Comparison of ENCODE assay signal across 17 cellular contexts in genomic region chr5:69485471-69485870, GRCh38. TPM values are rescaled to one million over a fixed set of nuclear protein-coding genes. Genes with fewer than 3 reads are reported as not detected.
DNase-seq lines count a peak whose midpoint lies in the region; TF ChIP-seq lines count a peak whose summit lies in the region.
"Had no signal": no experiment of that assay in that cellular context is flagged by ENCODE, and none has a peak within 500 bp of the region (broad histone marks: within the 10 kb centered on the region; RNA-seq: fewer than 3 reads in every experiment).

No MANE protein-coding gene starts in this region.

- H3K36me3 ChIP-seq in SJSA1, result no peaks in the 10 kb centered on the region

- peak; percentile 50 for DNase-seq in DMS79 (lab: John Stamatoyannopoulos, UW)
- DNase-seq in GM12865 (ENCODE audit: low read depth), result peak; percentile 20
- no peak for DNase-seq in SJSA1 (ENCODE audit: low read depth in 1 of 2, low spot score in 2 of 2)
- peak; percentile 49 for DNase-seq in left kidney (ENCODE audit: low read depth, low spot score)
- DNase-seq in stimulated activated CD4-positive, alpha-beta T cell treated with anti-CD3 and anti-CD28 coated beads, Interleukin-4, amount 100 ng/mL, for 1 hour, result no peak
- no peak for DNase-seq in HFFc6
- DNase-seq in RKO (ENCODE audit: low spot score), result no peak
- DNase-seq in posterior vena cava (ENCODE audit: low spot score), result no peak
- DNase-seq: CD8-positive, alpha-beta T cell; DMS 273 treated with DMSO at 0.1 percent for 48 hours; GOT3; Karpas-422; NCI-H1092 treated with DMSO at 0.1 percent for 48 hours; NCI-H1436; NCI-H2227 treated with DMSO at 0.1 percent for 48 hours had no signal

- no peaks in the 10 kb centered on the region for H3K9me3 ChIP-seq in SJSA1 (replicated peaks)

- no peak overlapping the region for H3K27ac Mint-ChIP-seq in HFFc6
- H3K27ac Mint-ChIP-seq: B cell; CD8-positive, alpha-beta T cell had no signal

- no peaks in the 10 kb centered on the region for H3K27me3 ChIP-seq in SJSA1 (replicated peaks)

- no peaks in the 10 kb centered on the region for H3K9me3 Mint-ChIP-seq in HFFc6
- H3K9me3 Mint-ChIP-seq: CD8-positive, alpha-beta T cell had no signal

- TF ChIP-seq CTCF in GM12865 (IDR thresholded peaks at IDR 0.05; ENCODE audit: insufficient read depth, low read depth, low read length, missing control alignments) (no peak), HFFc6 (IDR thresholded peaks at IDR 0.05) (no peak)

- H3K27me3 Mint-ChIP-seq in HFFc6 (ENCODE audit: insufficient read depth), result peaks cover 19% of the 10 kb centered on the region

- H3K4me1 Mint-ChIP-seq in HFFc6 (ENCODE audit: low read depth), result peaks cover 7% of the 10 kb centered on the region
- H3K4me1 Mint-ChIP-seq: B cell had no signal

- peak overlapping the region; percentile 85 for H3K27ac ChIP-seq in SJSA1
- H3K27ac ChIP-seq: C4-2B had no signal

- peaks cover 21% of the 10 kb centered on the region for H3K4me1 ChIP-seq in SJSA1 (replicated peaks)

- intact Hi-C loops in posterior vena cava (cut with DNase I), result no loop called here

- H3K36me3 Mint-ChIP-seq in HFFc6 (ENCODE audit: low read depth), result no peaks in the 10 kb centered on the region
- H3K36me3 Mint-ChIP-seq: CD8-positive, alpha-beta T cell had no signal

- H3K4me3 ChIP-seq in GM12865 (ENCODE audit: low read depth, low read length) (no peak overlapping the region), SJSA1 (no peak overlapping the region)

- H3K4me3 Mint-ChIP-seq in HFFc6, result no peak overlapping the region
- H3K4me3 Mint-ChIP-seq: B cell; CD8-positive, alpha-beta T cell had no signal

RNA-seq across cellular contexts. Expression of gene OCLN, which starts 7.1 kb away (rescaled TPM):
- 19.8 and 45.6 TPM in 2 replicates for total RNA-seq in SJSA1 (2014; rRNA removed; shearing (Covaris generic))
- 1 to 10 TPM in 1 of 6 experiments, under 1 TPM in 5; 0.38 to 1.3 (median 0.66) TPM for total RNA-seq in HFFc6 (2021; fragmentation: NEBNext Ultra II Directional; extraction: Animal tissue kit (Norgen Biotek cat#: 25700))
- total RNA-seq in posterior vena cava, result 1 to 10 TPM; 1.9 TPM

Comparison
In these comparisons a context has a peak if more than half of its experiments do, and no peak if none do; other contexts are left out.
1. DNase-seq: peak in DMS79 (single experiment), GM12865 (single experiment) and left kidney (single experiment); none in SJSA1 (0 of 2), stimulated activated CD4-positive, alpha-beta T cell treated with anti-CD3 and anti-CD28 coated beads, Interleukin-4, amount 100 ng/mL, for 1 hour (single experiment), HFFc6 (single experiment), RKO (single experiment) and posterior vena cava (single experiment).